ENCODE assay signal across 26 cellular contexts in the genomic region with DNA sequence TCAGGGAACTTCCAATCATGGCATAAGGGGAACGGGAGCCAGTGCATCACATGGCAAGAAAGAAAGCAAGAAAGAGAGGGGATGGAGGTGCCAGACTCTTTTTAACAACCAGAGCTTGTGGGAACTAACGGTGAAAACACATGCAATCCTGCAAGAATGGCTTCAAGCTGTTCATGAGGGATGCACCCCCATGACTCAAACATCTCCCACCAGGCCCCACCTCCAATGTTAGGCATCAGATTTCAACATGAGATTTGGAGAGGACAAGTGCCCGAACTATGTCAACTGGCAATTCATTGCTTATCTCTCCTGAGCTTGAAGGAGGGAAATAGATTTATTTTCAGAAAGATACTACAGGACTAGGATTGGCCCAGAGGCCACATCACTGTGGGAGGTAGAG.
"Had no signal": no experiment of that assay in that cellular context is flagged by ENCODE, and none has a peak within 500 bp of the region (broad histone marks: within the 10 kb centered on the region; RNA-seq: fewer than 3 reads in every experiment).

No MANE protein-coding gene starts in this region.

- H3K4me1 ChIP-seq: esophagus squamous epithelium, foreskin keratinocyte, gastroesophageal sphincter, left lung, lower lobe of right lung had no signal

- H3K79me2 ChIP-seq: hepatocyte had no signal

- H2AFZ ChIP-seq: hepatocyte had no signal

- H3K4me1 Mint-ChIP-seq: naive thymus-derived CD4-positive, alpha-beta T cell; natural killer cell had no signal

- H3K4me2 ChIP-seq: hepatocyte had no signal

- H3K27ac ChIP-seq: coronary artery, dorsolateral prefrontal cortex, epithelial cell of prostate, esophagus squamous epithelium, foreskin keratinocyte, gastroesophageal sphincter, heart left ventricle, hepatocyte, left lung, lower lobe of right lung had no signal

- H3K9me3 ChIP-seq: esophagus squamous epithelium, gastroesophageal sphincter, heart left ventricle, left lung, lower lobe of right lung had no signal

- H3K36me3 Mint-ChIP-seq: naive thymus-derived CD4-positive, alpha-beta T cell; natural killer cell had no signal

- H3K27me3 ChIP-seq: esophagus squamous epithelium, foreskin keratinocyte, gastroesophageal sphincter, hepatocyte, left lung had no signal

- DNase-seq: dermis blood vessel endothelial cell; dorsolateral prefrontal cortex; effector CD4-positive, alpha-beta T cell; effector memory CD4-positive, alpha-beta T cell; erythroblast; esophagus squamous epithelium; foreskin keratinocyte; heart left ventricle; hypothalamus; left cardiac atrium; left lung; left ventricle myocardium superior; lower lobe of right lung; mesenchymal stem cell; midbrain; naive thymus-derived CD4-positive, alpha-beta T cell; natural killer cell had no signal

- ATAC-seq: esophagus mucosa; foreskin keratinocyte; gastroesophageal sphincter; heart left ventricle; left cardiac atrium; left lung; left ventricle myocardium superior; lower lobe of right lung; naive thymus-derived CD4-positive, alpha-beta T cell; natural killer cell had no signal

- H3K36me3 ChIP-seq: esophagus squamous epithelium, gastroesophageal sphincter, heart left ventricle, left lung, lower lobe of right lung had no signal

- H3K27ac Mint-ChIP-seq: naive thymus-derived CD4-positive, alpha-beta T cell; natural killer cell had no signal

- H3K4me3 ChIP-seq: coronary artery, dorsolateral prefrontal cortex, esophagus squamous epithelium, gastroesophageal sphincter, heart left ventricle, hepatocyte, left lung, lower lobe of right lung had no signal

- H3K4me3 Mint-ChIP-seq: naive thymus-derived CD4-positive, alpha-beta T cell; natural killer cell had no signal

- FAIRE-seq: colon, endometrium, frontal cortex, keratinocyte had no signal
